In the genomic region with DNA sequence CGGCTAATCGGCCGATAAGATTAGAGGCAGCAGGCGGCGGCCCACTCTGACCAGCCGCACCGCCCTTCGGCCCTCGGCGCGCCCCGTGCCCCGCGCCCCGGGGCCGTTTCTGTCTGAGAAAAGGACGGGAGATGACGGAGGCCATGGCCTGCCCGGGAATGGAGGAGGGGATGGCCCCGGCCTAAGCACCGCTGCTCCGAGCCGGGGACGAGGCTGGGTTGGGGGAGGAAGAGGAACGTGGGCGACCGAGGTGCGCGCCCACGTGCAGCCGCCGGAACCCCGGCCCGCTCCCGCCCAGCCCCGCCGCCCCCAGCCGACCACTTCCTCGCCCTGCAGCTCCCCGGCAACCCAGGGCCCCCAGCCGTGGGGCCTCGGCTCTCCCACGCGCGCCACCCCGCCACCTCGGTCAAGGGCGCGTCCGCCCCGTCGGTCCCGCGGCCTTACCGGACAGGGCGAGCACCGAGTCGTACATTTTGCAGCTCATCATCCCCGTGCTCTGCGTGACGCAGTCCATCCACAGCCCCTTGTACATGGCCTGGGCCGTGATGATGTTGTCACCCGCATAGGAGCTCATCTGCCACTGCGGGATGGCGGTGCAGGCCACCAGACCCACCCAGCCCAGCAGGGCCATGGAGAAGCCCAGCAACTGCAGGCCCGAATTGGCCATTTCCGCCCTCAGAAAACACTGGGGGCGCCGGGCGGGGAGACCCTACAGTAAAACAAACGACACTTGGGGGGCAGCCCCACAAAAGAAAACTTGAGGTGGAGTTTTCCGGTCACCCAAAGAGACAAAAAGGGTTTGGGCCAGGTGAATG, we compare ENCODE assay signal across 8 cellular contexts. TPM values are rescaled to one million over a fixed set of nuclear protein-coding genes. Genes with fewer than 3 reads are reported as not detected.
DNase-seq lines count a peak whose midpoint lies in the region; ATAC-seq, FAIRE-seq and TF ChIP-seq lines count a peak whose summit lies in the region.

No MANE protein-coding gene starts in this region.

- H3K9me3 ChIP-seq in adipocyte (ENCODE audit: control insufficient read depth, low read length) (no peaks in the 10 kb centered on the region), iPS-18c (ENCODE audit: control insufficient read depth, insufficient read depth, low read length) (peaks cover 2% of the 10 kb centered on the region)

- H3K4me3 ChIP-seq in adipocyte (ENCODE audit: low read length) (peak overlapping the region; percentile 68), iPS-18c (ENCODE audit: insufficient read depth, low read depth, low read length) (peak overlapping the region; percentile 91)

- no peak for TF ChIP-seq POLR2A in GM18505 (IDR thresholded peaks at IDR 0.05; ENCODE audit: borderline replicate concordance, extremely low read depth, insufficient read depth, insufficient read length)

- ATAC-seq in GM18505 (IDR thresholded peaks at IDR 0.05; ENCODE audit: unreplicated experiment) (no peak), HG02642 (IDR thresholded peaks at IDR 0.05; ENCODE audit: poor library complexity, unreplicated experiment) (no peak)

- H3K9ac ChIP-seq in adipocyte (ENCODE audit: low read length), result peak overlapping the region; percentile 69

- peak; percentile 24 for DNase-seq in NCI-H1105 treated with DMSO at 0.1 percent for 48 hours (lab: John Stamatoyannopoulos, UW)
- DNase-seq in NCI-H1105 (lab: John Stamatoyannopoulos, UW), result no peak
- DNase-seq in adipocyte (ENCODE audit: low read depth), result no peak
- peak; percentile 38 for DNase-seq in stimulated activated CD8-positive, alpha-beta memory T cell treated with anti-CD3 and anti-CD28 coated beads, Interleukin-12 subunit alpha, Interleukin-12 subunit beta, amount 100 ng/mL, for 4 hours (ENCODE audit: low read depth)
- no peak for DNase-seq in frontal cortex (ENCODE audit: low spot score in 2 of 2)

- peaks cover 24% of the 10 kb centered on the region for H3K36me3 ChIP-seq in adipocyte (ENCODE audit: control insufficient read depth, insufficient read depth, low read length, severe bottlenecking)

- peaks cover 42% of the 10 kb centered on the region for H3K4me1 ChIP-seq in adipocyte (ENCODE audit: control insufficient read depth, insufficient read depth, low read length)

- no peak for FAIRE-seq in frontal cortex (lab: Jason Lieb, UNC)

- H3K27me3 ChIP-seq in adipocyte (replicated peaks; ENCODE audit: control insufficient read depth, insufficient read depth, low read length), result no peaks in the 10 kb centered on the region

RNA-seq across cellular contexts. Expression of a gene that starts 0.7 kb away (rescaled TPM):
- 0.82 TPM for total RNA-seq in frontal cortex

RNA-seq across cellular contexts. Expression of a gene that starts 9.6 kb away (rescaled TPM):
- total RNA-seq in frontal cortex, result 26.9 TPM

RNA-seq across cellular contexts. Expression of a gene that starts 10.1 kb away (rescaled TPM):
- total RNA-seq in frontal cortex, result 18.8 TPM

RNA-seq across cellular contexts. Expression of a gene that starts 19.3 kb away (rescaled TPM):
- 108 TPM for total RNA-seq in frontal cortex

RNA-seq across cellular contexts. Expression of a gene that starts 19.9 kb away (rescaled TPM):
- under 0.01 TPM for total RNA-seq in frontal cortex

Comparison
In these comparisons a context has a peak if more than half of its experiments do, and no peak if none do; other contexts are left out.
1. DNase-seq: peak in NCI-H1105 treated with DMSO at 0.1 percent for 48 hours (single experiment) and stimulated activated CD8-positive, alpha-beta memory T cell treated with anti-CD3 and anti-CD28 coated beads, Interleukin-12 subunit alpha, Interleukin-12 subunit beta, amount 100 ng/mL, for 4 hours (single experiment); none in NCI-H1105 (single experiment), adipocyte (single experiment) and frontal cortex (0 of 2).